ENCODE assay signal across 28 cellular contexts in genomic region chr3:42157915-42158538, GRCh38.
A peak's percentile ranks its signal among the peaks of the same experiment; 100 is the strongest.
DNase-seq lines count a peak whose midpoint lies in the region; ATAC-seq, FAIRE-seq and TF ChIP-seq lines count a peak whose summit lies in the region.
"Had no signal": no experiment of that assay in that cellular context is flagged by ENCODE, and none has a peak within 500 bp of the region (broad histone marks: within the 10 kb centered on the region; RNA-seq: fewer than 3 reads in every experiment).

No MANE protein-coding gene starts in this region.

- H3K9ac ChIP-seq in GM12878 (ENCODE audit: control insufficient read depth, insufficient read depth, low read length) = no peak overlapping the region

- H4K20me1 ChIP-seq in GM12878 (ENCODE audit: control insufficient read depth, insufficient read depth) = no peaks in the 10 kb centered on the region

- in situ Hi-C loops in GM12878 (cut with MboI) = no loop called here

- peaks cover 16% of the 10 kb centered on the region for H3K4me1 ChIP-seq in GM12878 (ENCODE audit: control insufficient read depth, insufficient read depth, low read length)

- TF ChIP-seq EP300 in GM12878 (IDR thresholded peaks at IDR 0.05; ENCODE audit: borderline replicate concordance in 1 of 2, control insufficient read depth in 1 of 2, low read depth in 2 of 2, low read length in 2 of 2) = no peak

- DNase-seq in activated T-cell treated with anti-CD3 and anti-CD28 coated beads, Interleukin-2, amount 50 U/mL, for 72 hours = no peak
- DNase-seq in activated T-cell treated with anti-CD3 and anti-CD28 coated beads, Interleukin-2, amount 50 U/mL, for 24 hours = no peak
- DNase-seq in HT-29 (ENCODE audit: low spot score) = peak; percentile 29
- DNase-seq in GM12878 (ENCODE audit: low read depth, low spot score) = no peak
- no peak for DNase-seq in stimulated activated effector memory CD8-positive, alpha-beta T cell treated with anti-CD3 and anti-CD28 coated beads, Interleukin-12 subunit alpha, Interleukin-12 subunit beta, amount 100 ng/mL, for 72 hours (ENCODE audit: low spot score in 2 of 2)
- DNase-seq in effector CD4-positive, alpha-beta T cell = no peak
- no peak for DNase-seq in NCI-H146 (lab: John Stamatoyannopoulos, UW)
- DNase-seq in activated CD4-positive, alpha-beta T cell treated with anti-CD3 and anti-CD28 coated beads, Interleukin-2, amount 50 U/mL, for 48 hours = no peak
- DNase-seq: activated CD4-positive, alpha-beta T cell treated with anti-CD3 and anti-CD28 coated beads, Interleukin-2, amount 50 U/mL, for 1 hour; activated naive CD4-positive, alpha-beta T cell treated with anti-CD3 and anti-CD28 coated beads, Interleukin-2, amount 50 U/mL, for 16 hours; amniotic stem cell; CD8-positive, alpha-beta memory T cell; colonic mucosa; DMS 273 treated with DMSO at 0.1 percent for 48 hours; foreskin melanocyte; left colon; NCI-H2081; NCI-H345; NCI-H748 treated with DMSO at 0.1 percent for 48 hours; nephron progenitor cell; Right ventricle myocardium superior; tibial artery had no signal

- CTCF ChIA-PET in GM12878 (lab: Yijun Ruan, JAX) = interaction anchor here (2.3 kb wide), 1 partner anchor 33 kb away, joined by 11 read pairs; no protein-coding TSS in a partner anchor

- H3K4me1 Mint-ChIP-seq in activated T-cell treated with anti-CD3 and anti-CD28 coated beads, Interleukin-2, amount 50 U/mL, for 72 hours (ENCODE audit: low read depth) = peaks cover 15% of the 10 kb centered on the region
- H3K4me1 Mint-ChIP-seq in activated T-cell treated with anti-CD3 and anti-CD28 coated beads, Interleukin-2, amount 50 U/mL, for 24 hours (ENCODE audit: low read depth) = peaks cover 29% of the 10 kb centered on the region
- H3K4me1 Mint-ChIP-seq in stimulated activated effector memory CD8-positive, alpha-beta T cell treated with anti-CD3 and anti-CD28 coated beads, Interleukin-12 subunit alpha, Interleukin-12 subunit beta, amount 100 ng/mL, for 72 hours = peaks cover 30% of the 10 kb centered on the region

- POLR2A ChIA-PET in GM12878 (lab: Charles Lee) = interaction anchor here (0.7 to 1.3 kb wide), 2 partner anchors 19 to 198 kb away, joined by 3 read pairs; no protein-coding TSS in a partner anchor

- H3K79me2 ChIP-seq in GM12878 (ENCODE audit: control insufficient read depth, insufficient read depth, low read length) = peaks cover 29% of the 10 kb centered on the region

- H3K4me3 Mint-ChIP-seq in activated T-cell treated with anti-CD3 and anti-CD28 coated beads, Interleukin-2, amount 50 U/mL, for 72 hours = no peak overlapping the region
- H3K4me3 Mint-ChIP-seq in activated T-cell treated with anti-CD3 and anti-CD28 coated beads, Interleukin-2, amount 50 U/mL, for 24 hours = no peak overlapping the region
- no peak overlapping the region for H3K4me3 Mint-ChIP-seq in stimulated activated effector memory CD8-positive, alpha-beta T cell treated with anti-CD3 and anti-CD28 coated beads, Interleukin-12 subunit alpha, Interleukin-12 subunit beta, amount 100 ng/mL, for 72 hours
- H3K4me3 Mint-ChIP-seq: B cell had no signal

- H3K9me3 Mint-ChIP-seq in activated T-cell treated with anti-CD3 and anti-CD28 coated beads, Interleukin-2, amount 50 U/mL, for 72 hours = no peaks in the 10 kb centered on the region
- no peaks in the 10 kb centered on the region for H3K9me3 Mint-ChIP-seq in activated T-cell treated with anti-CD3 and anti-CD28 coated beads, Interleukin-2, amount 50 U/mL, for 24 hours
- no peaks in the 10 kb centered on the region for H3K9me3 Mint-ChIP-seq in stimulated activated effector memory CD8-positive, alpha-beta T cell treated with anti-CD3 and anti-CD28 coated beads, Interleukin-12 subunit alpha, Interleukin-12 subunit beta, amount 100 ng/mL, for 72 hours
- H3K9me3 Mint-ChIP-seq: CD8-positive, alpha-beta memory T cell; nephron progenitor cell had no signal

- no peak overlapping the region for H2AFZ ChIP-seq in GM12878 (ENCODE audit: control insufficient read depth, low read depth, low read length)
- H2AFZ ChIP-seq: hepatocyte had no signal

- TF ChIP-seq CTCF in GM12878 (IDR thresholded peaks at IDR 0.05 in 2 of 3, conservative IDR thresholded peaks at IDR 0.05 in 1 of 3; ENCODE audit: control insufficient read depth in 2 of 3, extremely low read depth in 1 of 3, insufficient read depth in 1 of 3, low read depth in 3 of 3, low read length in 3 of 3) = no peak

- no peak for TF ChIP-seq RAD21 in GM12878 (IDR thresholded peaks at IDR 0.05; ENCODE audit: insufficient read depth, low read depth, low read length)

- SMC1A ChIA-PET in GM12878 (lab: Charles Lee; ENCODE audit: uncharacterized antibody, unreplicated experiment) = interaction anchor here (0.6 to 0.8 kb wide), 3 partner anchors 10 to 35 kb away, joined by 3 read pairs; no protein-coding TSS in a partner anchor

- intact Hi-C loops in GM12878 (cut with micrococcal nuclease; ENCODE audit: unreplicated experiment) = no loop called here

- no peaks in the 10 kb centered on the region for H3K27me3 ChIP-seq in GM12878 (replicated peaks in 1 of 2; ENCODE audit: control insufficient read depth in 2 of 2, insufficient read depth in 2 of 2, low read length in 1 of 2)
- H3K27me3 ChIP-seq: breast epithelium, colonic mucosa, esophagus muscularis mucosa, hepatocyte, tibial artery had no signal

- no TSS peak for BruUV-seq in GM12878 (replicated peaks; lab: Mats Ljungman, UMichigan)

- H3K36me3 ChIP-seq in GM12878 (ENCODE audit: control insufficient read depth in 2 of 2, insufficient read depth in 2 of 2, low read length in 1 of 2) = no peaks in the 10 kb centered on the region
- H3K36me3 ChIP-seq: breast epithelium, colonic mucosa, esophagus muscularis mucosa, tibial artery had no signal

- RAD21 ChIA-PET in GM12878 (lab: Charles Lee; ENCODE audit: unreplicated experiment) = interaction anchor here (0.7 kb wide), 1 partner anchor 33 kb away, joined by 3 read pairs; no protein-coding TSS in a partner anchor

- no peak for FAIRE-seq in GM12878 (lab: Jason Lieb, UNC)
- FAIRE-seq: A204.1 had no signal

- 13% methylated on average over 6 of the region's 6 CpGs for WGBS in GM12878 (ENCODE audit: insufficient coverage, insufficient replicate concordance, low lambda C conversion rate, missing lambda C conversion rate)

- no peak overlapping the region for H3K27ac Mint-ChIP-seq in activated T-cell treated with anti-CD3 and anti-CD28 coated beads, Interleukin-2, amount 50 U/mL, for 72 hours
- H3K27ac Mint-ChIP-seq in activated T-cell treated with anti-CD3 and anti-CD28 coated beads, Interleukin-2, amount 50 U/mL, for 24 hours = no peak overlapping the region
- H3K27ac Mint-ChIP-seq in stimulated activated effector memory CD8-positive, alpha-beta T cell treated with anti-CD3 and anti-CD28 coated beads, Interleukin-12 subunit alpha, Interleukin-12 subunit beta, amount 100 ng/mL, for 72 hours = no peak overlapping the region
- H3K27ac Mint-ChIP-seq: B cell, nephron progenitor cell had no signal

- no peaks in the 10 kb centered on the region for H3K9me3 ChIP-seq in GM12878 (replicated peaks; ENCODE audit: control insufficient read depth, insufficient read depth, low read length)
- H3K9me3 ChIP-seq: breast epithelium, colonic mucosa, esophagus muscularis mucosa, tibial artery had no signal

- H3K27me3 Mint-ChIP-seq in activated T-cell treated with anti-CD3 and anti-CD28 coated beads, Interleukin-2, amount 50 U/mL, for 72 hours (ENCODE audit: low read depth) = no peaks in the 10 kb centered on the region
- H3K27me3 Mint-ChIP-seq in activated T-cell treated with anti-CD3 and anti-CD28 coated beads, Interleukin-2, amount 50 U/mL, for 24 hours = no peaks in the 10 kb centered on the region
- H3K27me3 Mint-ChIP-seq: B cell; CD8-positive, alpha-beta memory T cell had no signal

- H3K4me2 ChIP-seq in GM12878 (ENCODE audit: control insufficient read depth, insufficient read depth) = peak overlapping the region; percentile 21; the same call in 1 of the 2 replicates
- H3K4me2 ChIP-seq: hepatocyte had no signal

- H3K36me3 Mint-ChIP-seq in activated T-cell treated with anti-CD3 and anti-CD28 coated beads, Interleukin-2, amount 50 U/mL, for 72 hours (ENCODE audit: insufficient read depth in 2 of 2) = no peaks in the 10 kb centered on the region
- H3K36me3 Mint-ChIP-seq in activated T-cell treated with anti-CD3 and anti-CD28 coated beads, Interleukin-2, amount 50 U/mL, for 24 hours (ENCODE audit: low read depth) = no peaks in the 10 kb centered on the region
- H3K36me3 Mint-ChIP-seq in stimulated activated effector memory CD8-positive, alpha-beta T cell treated with anti-CD3 and anti-CD28 coated beads, Interleukin-12 subunit alpha, Interleukin-12 subunit beta, amount 100 ng/mL, for 72 hours = no peaks in the 10 kb centered on the region

- TF ChIP-seq POLR2A in GM12878 (IDR thresholded peaks at IDR 0.05; ENCODE audit: low read depth, low read length) = no peak

- H3K27ac ChIP-seq in GM12878 (ENCODE audit: control insufficient read depth, insufficient read depth) = peak overlapping the region; percentile 15; the same call in 1 of the 2 replicates
- H3K27ac ChIP-seq: breast epithelium, colonic mucosa, esophagus muscularis mucosa, hepatocyte, skin epidermis, tibial artery had no signal

- peak; percentile 50 to 69 for ATAC-seq in activated T-cell treated with anti-CD3 and anti-CD28 coated beads, Interleukin-2, amount 50 U/mL, for 72 hours (replicated peaks in 1 of 2)
- peak; percentile 80 for ATAC-seq in GM12878
- peak; percentile 97 for ATAC-seq in stimulated activated effector memory CD8-positive, alpha-beta T cell treated with anti-CD3 and anti-CD28 coated beads, Interleukin-12 subunit alpha, Interleukin-12 subunit beta, amount 100 ng/mL, for 72 hours
- ATAC-seq: left colon had no signal

- no peak overlapping the region for H3K4me3 ChIP-seq in GM12878
- H3K4me3 ChIP-seq: breast epithelium, colonic mucosa, esophagus muscularis mucosa, hepatocyte, skin epidermis, tibial artery had no signal

TF ChIP-seq in GM12878, 131 proteins besides CTCF, POLR2A, EP300 and RAD21:
- peak; percentile 28; the same call in 1 of the 2 replicates for TF ChIP-seq NFIC (IDR thresholded peaks at IDR 0.05; ENCODE audit: low read depth, low read length)
- TF ChIP-seq CREM (IDR thresholded peaks at IDR 0.05; ENCODE audit: low read depth) = peak; percentile 52; the same call in 1 of the 2 replicates
- TF ChIP-seq SMAD5 (IDR thresholded peaks at IDR 0.05; ENCODE audit: low read depth) = no peak
- no peak for TF ChIP-seq CREB1 (IDR thresholded peaks at IDR 0.05; ENCODE audit: low read depth)
- peak; percentile 16; the same call in 1 of the 2 replicates for TF ChIP-seq IRF4 (IDR thresholded peaks at IDR 0.05; ENCODE audit: low read depth, low read length)
- TF ChIP-seq JUNB (IDR thresholded peaks at IDR 0.05) = peak; percentile 91
- no peak for TF ChIP-seq TCF12 (IDR thresholded peaks at IDR 0.05; ENCODE audit: low read depth, low read length)
